Comparison of ENCODE assay signal across 8 cellular contexts in the genomic region with DNA sequence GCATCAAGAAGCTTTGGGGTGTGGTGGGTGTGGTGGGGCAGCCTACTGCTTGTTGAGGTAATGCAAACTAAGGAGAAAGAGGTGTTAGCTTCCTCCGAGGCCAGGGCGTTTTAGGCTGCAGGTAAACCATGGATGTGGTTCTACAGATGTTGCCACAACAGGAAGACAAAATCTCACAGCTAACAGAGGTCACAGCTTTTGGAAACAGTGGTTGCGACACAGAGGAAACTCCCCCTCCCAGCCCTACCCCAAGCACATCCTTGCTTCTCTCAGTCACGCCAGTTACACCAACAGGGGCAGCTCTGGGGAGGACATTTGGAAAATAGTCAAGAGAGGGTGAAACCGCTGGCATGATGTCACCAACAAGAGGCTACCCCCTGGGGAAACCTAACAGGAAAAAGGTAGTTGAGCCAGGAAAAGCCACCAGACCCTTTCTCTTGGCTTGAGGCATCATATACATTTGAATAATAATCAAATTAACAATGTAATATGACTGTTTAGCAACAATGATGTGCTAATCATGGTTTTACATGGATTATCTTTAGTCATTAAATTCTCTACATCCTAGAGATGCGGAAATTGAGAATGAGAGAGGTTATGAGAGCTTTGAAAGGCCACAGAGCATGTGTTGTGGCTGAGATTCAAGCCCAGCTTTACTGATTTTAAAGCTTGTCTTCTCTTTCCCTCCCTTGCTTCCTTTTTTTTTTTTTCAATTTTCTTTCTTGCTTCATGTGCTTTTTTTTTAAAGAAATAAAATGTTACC.
DNase-seq lines count a peak whose midpoint lies in the region; ATAC-seq lines count a peak whose summit lies in the region.

No MANE protein-coding gene starts in this region.

- peaks cover 65% of the 10 kb centered on the region for H3K4me1 Mint-ChIP-seq in activated CD4-positive, alpha-beta memory T cell treated with anti-CD3 and anti-CD28 coated beads, Interleukin-2, amount 10 ng/mL, durations not matched to agents 7 days and 5 days

- H3K9me3 Mint-ChIP-seq in activated CD4-positive, alpha-beta memory T cell treated with anti-CD3 and anti-CD28 coated beads, Interleukin-2, amount 10 ng/mL, durations not matched to agents 7 days and 5 days, result peaks cover 13% of the 10 kb centered on the region

- peaks cover 44% of the 10 kb centered on the region for H3K27me3 Mint-ChIP-seq in activated CD4-positive, alpha-beta memory T cell treated with anti-CD3 and anti-CD28 coated beads, Interleukin-2, amount 10 ng/mL, durations not matched to agents 7 days and 5 days

- ATAC-seq in GM21423 (IDR thresholded peaks at IDR 0.05; ENCODE audit: unreplicated experiment) (peak; percentile 73), HG03575 (IDR thresholded peaks at IDR 0.05; ENCODE audit: extremely low read depth, insufficient number of reproducible peaks, low FRiP score, unreplicated experiment) (peak; percentile 24), GM21526 (IDR thresholded peaks at IDR 0.05; ENCODE audit: low FRiP score, unreplicated experiment) (no peak)

- peaks cover 55% of the 10 kb centered on the region for H3K36me3 Mint-ChIP-seq in activated CD4-positive, alpha-beta memory T cell treated with anti-CD3 and anti-CD28 coated beads, Interleukin-2, amount 10 ng/mL, durations not matched to agents 7 days and 5 days (ENCODE audit: low read depth)

- DNase-seq in activated CD4-positive, alpha-beta memory T cell treated with anti-CD3 and anti-CD28 coated beads, Interleukin-2, amount 10 ng/mL, durations not matched to agents 7 days and 5 days, result peak; percentile 89
- DNase-seq in iPS-NIHi7 (ENCODE audit: extremely low spot score), result peak; percentile 34
- DNase-seq in stimulated activated naive CD4-positive, alpha-beta T cell treated with Interleukin-2 at 50 U/mL for 16 hours (lab: John Stamatoyannopoulos, UW), result peak; percentile 66
- no peak for DNase-seq in DMS79 (lab: John Stamatoyannopoulos, UW)
- no peak for DNase-seq in AG08396 (ENCODE audit: low spot score)

- CTCF ChIA-PET in activated CD4-positive, alpha-beta memory T cell treated with anti-CD3 and anti-CD28 coated beads, Interleukin-2, amount 10 ng/mL, durations not matched to agents 7 days and 5 days (lab: Charles Lee), result interaction anchor here (0.6 to 4.4 kb wide), 19 partner anchors 9 to 575 kb away, joined by 3 to 23 read pairs (median 4); no protein-coding TSS in a partner anchor

- POLR2A ChIA-PET in activated CD4-positive, alpha-beta memory T cell treated with anti-CD3 and anti-CD28 coated beads, Interleukin-2, amount 10 ng/mL, durations not matched to agents 7 days and 5 days (lab: Charles Lee), result interaction anchor here (0.7 to 5.4 kb wide), 23 partner anchors 9 to 1008 kb away, joined by 3 to 115 read pairs (median 4); a partner anchor contains a TSS

- peak overlapping the region; percentile 88 for H3K27ac Mint-ChIP-seq in activated CD4-positive, alpha-beta memory T cell treated with anti-CD3 and anti-CD28 coated beads, Interleukin-2, amount 10 ng/mL, durations not matched to agents 7 days and 5 days

- peak overlapping the region; percentile 34 for H3K4me3 Mint-ChIP-seq in activated CD4-positive, alpha-beta memory T cell treated with anti-CD3 and anti-CD28 coated beads, Interleukin-2, amount 10 ng/mL, durations not matched to agents 7 days and 5 days

Comparison
In these comparisons a context has a peak if more than half of its experiments do, and no peak if none do; other contexts are left out.
1. DNase-seq: peak in activated CD4-positive, alpha-beta memory T cell treated with anti-CD3 and anti-CD28 coated beads, Interleukin-2, amount 10 ng/mL, durations not matched to agents 7 days and 5 days (single experiment), iPS-NIHi7 (single experiment) and stimulated activated naive CD4-positive, alpha-beta T cell treated with Interleukin-2 at 50 U/mL for 16 hours (single experiment); none in DMS79 (single experiment) and AG08396 (single experiment).